2 cellular contexts compared by ENCODE assay signal in the genomic region with DNA sequence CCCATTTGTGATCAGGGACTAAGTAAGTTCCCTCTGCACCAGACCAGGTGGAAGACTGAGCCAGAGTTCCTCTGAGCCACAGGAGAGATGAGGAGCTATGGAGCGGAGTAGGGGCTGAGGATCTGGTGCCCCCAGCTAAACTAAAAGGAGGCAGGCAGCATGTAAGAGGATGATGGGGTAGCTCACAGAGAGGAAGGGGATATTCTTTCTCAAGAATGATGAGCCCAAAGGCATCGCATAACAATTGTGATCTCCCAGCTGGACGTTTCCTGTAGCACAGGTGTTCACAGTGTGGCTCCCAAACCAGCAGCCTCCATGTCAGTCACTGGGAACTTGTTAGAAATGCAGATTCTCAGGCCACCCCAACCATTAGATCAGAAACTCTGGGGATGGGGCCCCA.
TF ChIP-seq lines count a peak whose summit lies in the region.

No MANE protein-coding gene starts in this region.

TF ChIP-seq in GM23338, 12 proteins besides CTCF, POLR2A, EP300 and RAD21 (continued from another document and continues in another):
- TF ChIP-seq ZNF462 (CRISPR knock-in tag; IDR thresholded peaks at IDR 0.05) = peak; percentile 55; the same call in 1 of the 2 replicates
- TF ChIP-seq STAT1 (IDR thresholded peaks at IDR 0.05; ENCODE audit: unreplicated experiment) = no peak
- TF ChIP-seq CREB1 (CRISPR knock-in tag; IDR thresholded peaks at IDR 0.05; ENCODE audit: low read depth) = peak; percentile 65
- TF ChIP-seq ZNF114 (CRISPR knock-in tag; IDR thresholded peaks at IDR 0.05) = no peak
- no peak for TF ChIP-seq ZNF331 (CRISPR knock-in tag; IDR thresholded peaks at IDR 0.05; ENCODE audit: low read depth)
- no peak for TF ChIP-seq EZH2 (IDR thresholded peaks at IDR 0.05; ENCODE audit: low read depth, unreplicated experiment)
- TF ChIP-seq, protein P1, sequence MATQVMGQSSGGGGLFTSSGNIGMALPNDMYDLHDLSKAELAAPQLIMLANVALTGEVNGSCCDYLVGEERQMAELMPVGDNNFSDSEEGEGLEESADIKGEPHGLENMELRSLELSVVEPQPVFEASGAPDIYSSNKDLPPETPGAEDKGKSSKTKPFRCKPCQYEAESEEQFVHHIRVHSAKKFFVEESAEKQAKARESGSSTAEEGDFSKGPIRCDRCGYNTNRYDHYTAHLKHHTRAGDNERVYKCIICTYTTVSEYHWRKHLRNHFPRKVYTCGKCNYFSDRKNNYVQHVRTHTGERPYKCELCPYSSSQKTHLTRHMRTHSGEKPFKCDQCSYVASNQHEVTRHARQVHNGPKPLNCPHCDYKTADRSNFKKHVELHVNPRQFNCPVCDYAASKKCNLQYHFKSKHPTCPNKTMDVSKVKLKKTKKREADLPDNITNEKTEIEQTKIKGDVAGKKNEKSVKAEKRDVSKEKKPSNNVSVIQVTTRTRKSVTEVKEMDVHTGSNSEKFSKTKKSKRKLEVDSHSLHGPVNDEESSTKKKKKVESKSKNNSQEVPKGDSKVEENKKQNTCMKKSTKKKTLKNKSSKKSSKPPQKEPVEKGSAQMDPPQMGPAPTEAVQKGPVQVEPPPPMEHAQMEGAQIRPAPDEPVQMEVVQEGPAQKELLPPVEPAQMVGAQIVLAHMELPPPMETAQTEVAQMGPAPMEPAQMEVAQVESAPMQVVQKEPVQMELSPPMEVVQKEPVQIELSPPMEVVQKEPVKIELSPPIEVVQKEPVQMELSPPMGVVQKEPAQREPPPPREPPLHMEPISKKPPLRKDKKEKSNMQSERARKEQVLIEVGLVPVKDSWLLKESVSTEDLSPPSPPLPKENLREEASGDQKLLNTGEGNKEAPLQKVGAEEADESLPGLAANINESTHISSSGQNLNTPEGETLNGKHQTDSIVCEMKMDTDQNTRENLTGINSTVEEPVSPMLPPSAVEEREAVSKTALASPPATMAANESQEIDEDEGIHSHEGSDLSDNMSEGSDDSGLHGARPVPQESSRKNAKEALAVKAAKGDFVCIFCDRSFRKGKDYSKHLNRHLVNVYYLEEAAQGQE (IDR thresholded peaks at IDR 0.05; ENCODE audit: unreplicated experiment) = no peak
- peak; percentile 51; the same call in 1 of the 2 replicates for TF ChIP-seq NANOG (IDR thresholded peaks at IDR 0.05; ENCODE audit: borderline replicate concordance)
- peak; percentile 90 for TF ChIP-seq ETS1 (IDR thresholded peaks at IDR 0.05)

TF ChIP-seq in WTC11, 78 proteins besides CTCF, POLR2A, EP300 and RAD21 (continued from another document and continues in another):
- peak; percentile 81; the same call in 1 of the 2 replicates for TF ChIP-seq FOXP4 (CRISPR knock-in tag; IDR thresholded peaks at IDR 0.05)
- TF ChIP-seq NFYB (CRISPR knock-in tag; conservative IDR thresholded peaks at IDR 0.05; ENCODE audit: low read depth) = no peak
- no peak for TF ChIP-seq MXD4 (CRISPR knock-in tag; IDR thresholded peaks at IDR 0.05; ENCODE audit: borderline replicate concordance)
- TF ChIP-seq E2F5 (CRISPR knock-in tag; IDR thresholded peaks at IDR 0.05) = no peak
- peak; percentile 33; the same call in 1 of the 2 replicates for TF ChIP-seq ZBTB21 (CRISPR knock-in tag; IDR thresholded peaks at IDR 0.05; ENCODE audit: borderline replicate concordance)
- TF ChIP-seq ZNF416 (CRISPR knock-in tag; IDR thresholded peaks at IDR 0.05) = no peak
- TF ChIP-seq, protein P2, sequence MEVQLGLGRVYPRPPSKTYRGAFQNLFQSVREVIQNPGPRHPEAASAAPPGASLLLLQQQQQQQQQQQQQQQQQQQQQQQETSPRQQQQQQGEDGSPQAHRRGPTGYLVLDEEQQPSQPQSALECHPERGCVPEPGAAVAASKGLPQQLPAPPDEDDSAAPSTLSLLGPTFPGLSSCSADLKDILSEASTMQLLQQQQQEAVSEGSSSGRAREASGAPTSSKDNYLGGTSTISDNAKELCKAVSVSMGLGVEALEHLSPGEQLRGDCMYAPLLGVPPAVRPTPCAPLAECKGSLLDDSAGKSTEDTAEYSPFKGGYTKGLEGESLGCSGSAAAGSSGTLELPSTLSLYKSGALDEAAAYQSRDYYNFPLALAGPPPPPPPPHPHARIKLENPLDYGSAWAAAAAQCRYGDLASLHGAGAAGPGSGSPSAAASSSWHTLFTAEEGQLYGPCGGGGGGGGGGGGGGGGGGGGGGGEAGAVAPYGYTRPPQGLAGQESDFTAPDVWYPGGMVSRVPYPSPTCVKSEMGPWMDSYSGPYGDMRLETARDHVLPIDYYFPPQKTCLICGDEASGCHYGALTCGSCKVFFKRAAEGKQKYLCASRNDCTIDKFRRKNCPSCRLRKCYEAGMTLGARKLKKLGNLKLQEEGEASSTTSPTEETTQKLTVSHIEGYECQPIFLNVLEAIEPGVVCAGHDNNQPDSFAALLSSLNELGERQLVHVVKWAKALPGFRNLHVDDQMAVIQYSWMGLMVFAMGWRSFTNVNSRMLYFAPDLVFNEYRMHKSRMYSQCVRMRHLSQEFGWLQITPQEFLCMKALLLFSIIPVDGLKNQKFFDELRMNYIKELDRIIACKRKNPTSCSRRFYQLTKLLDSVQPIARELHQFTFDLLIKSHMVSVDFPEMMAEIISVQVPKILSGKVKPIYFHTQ (CRISPR knock-in tag; IDR thresholded peaks at IDR 0.05) = no peak
- no peak for TF ChIP-seq MLX (CRISPR knock-in tag; IDR thresholded peaks at IDR 0.05)
- peak; percentile 82; the same call in 1 of the 2 replicates for TF ChIP-seq TEAD1 (CRISPR knock-in tag; IDR thresholded peaks at IDR 0.05)
- no peak for TF ChIP-seq ZNF232 (CRISPR knock-in tag; IDR thresholded peaks at IDR 0.05)
- no peak for TF ChIP-seq FOXJ3 (CRISPR knock-in tag; IDR thresholded peaks at IDR 0.05; ENCODE audit: borderline replicate concordance)
- TF ChIP-seq NFATC4 (CRISPR knock-in tag; IDR thresholded peaks at IDR 0.05) = no peak
- peak; percentile 13; the same call in 1 of the 2 replicates for TF ChIP-seq SMAD3 (CRISPR knock-in tag; IDR thresholded peaks at IDR 0.05; ENCODE audit: borderline replicate concordance)
- TF ChIP-seq E2F1 (CRISPR knock-in tag; IDR thresholded peaks at IDR 0.05) = no peak
- TF ChIP-seq PREB (CRISPR knock-in tag; IDR thresholded peaks at IDR 0.05; ENCODE audit: borderline replicate concordance) = no peak
- no peak for TF ChIP-seq CREB1 (CRISPR knock-in tag; IDR thresholded peaks at IDR 0.05)
- no peak for TF ChIP-seq NR1H2 (CRISPR knock-in tag; IDR thresholded peaks at IDR 0.05)
- no peak for TF ChIP-seq ZNF532 (CRISPR knock-in tag; IDR thresholded peaks at IDR 0.05; ENCODE audit: borderline replicate concordance)
- TF ChIP-seq MYBL2 (CRISPR knock-in tag; IDR thresholded peaks at IDR 0.05) = peak; percentile 35; the same call in 1 of the 2 replicates
- TF ChIP-seq, protein P3, sequence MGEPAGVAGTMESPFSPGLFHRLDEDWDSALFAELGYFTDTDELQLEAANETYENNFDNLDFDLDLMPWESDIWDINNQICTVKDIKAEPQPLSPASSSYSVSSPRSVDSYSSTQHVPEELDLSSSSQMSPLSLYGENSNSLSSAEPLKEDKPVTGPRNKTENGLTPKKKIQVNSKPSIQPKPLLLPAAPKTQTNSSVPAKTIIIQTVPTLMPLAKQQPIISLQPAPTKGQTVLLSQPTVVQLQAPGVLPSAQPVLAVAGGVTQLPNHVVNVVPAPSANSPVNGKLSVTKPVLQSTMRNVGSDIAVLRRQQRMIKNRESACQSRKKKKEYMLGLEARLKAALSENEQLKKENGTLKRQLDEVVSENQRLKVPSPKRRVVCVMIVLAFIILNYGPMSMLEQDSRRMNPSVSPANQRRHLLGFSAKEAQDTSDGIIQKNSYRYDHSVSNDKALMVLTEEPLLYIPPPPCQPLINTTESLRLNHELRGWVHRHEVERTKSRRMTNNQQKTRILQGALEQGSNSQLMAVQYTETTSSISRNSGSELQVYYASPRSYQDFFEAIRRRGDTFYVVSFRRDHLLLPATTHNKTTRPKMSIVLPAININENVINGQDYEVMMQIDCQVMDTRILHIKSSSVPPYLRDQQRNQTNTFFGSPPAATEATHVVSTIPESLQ (CRISPR knock-in tag; IDR thresholded peaks at IDR 0.05) = no peak
- no peak for TF ChIP-seq PRRX2 (CRISPR knock-in tag; IDR thresholded peaks at IDR 0.05)
- TF ChIP-seq FOXP1 (CRISPR knock-in tag; IDR thresholded peaks at IDR 0.05; ENCODE audit: borderline replicate concordance) = no peak
- no peak for TF ChIP-seq ZNF138 (CRISPR knock-in tag; conservative IDR thresholded peaks at IDR 0.05)
- TF ChIP-seq KAT7 (CRISPR knock-in tag; IDR thresholded peaks at IDR 0.05; ENCODE audit: borderline replicate concordance) = 0 out of 2 replicates have a peak, but pooled peaks have one; percentile 50
- no peak for TF ChIP-seq ZNF425 (CRISPR knock-in tag; conservative IDR thresholded peaks at IDR 0.05)
- TF ChIP-seq RORB (CRISPR knock-in tag; IDR thresholded peaks at IDR 0.05) = no peak
